Comparison of ENCODE assay signal across 7 cellular contexts in the genomic region with DNA sequence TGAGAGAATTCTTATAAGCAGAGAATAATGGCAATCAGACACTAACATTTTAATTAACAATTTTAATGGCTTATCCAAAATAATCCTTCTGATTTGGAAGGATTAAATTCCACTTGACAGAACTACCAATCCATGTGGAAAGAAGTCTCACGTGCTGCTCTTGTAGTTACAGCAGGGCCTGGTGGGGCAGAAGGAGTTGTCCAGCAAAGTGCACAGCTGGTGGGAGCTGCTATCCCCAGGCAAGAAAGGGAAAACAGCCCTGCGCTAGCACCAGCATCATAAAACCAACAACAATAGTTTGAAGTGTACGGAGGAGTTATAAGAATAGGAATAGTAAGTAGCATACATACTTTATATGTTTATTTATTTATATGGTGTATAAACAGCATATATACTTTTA.
"Had no signal": no experiment of that assay in that cellular context is flagged by ENCODE, and none has a peak within 500 bp of the region (broad histone marks: within the 10 kb centered on the region; RNA-seq: fewer than 3 reads in every experiment).

No MANE protein-coding gene starts in this region.

- H3K36me3 ChIP-seq: HAP-1 had no signal

- H3K9ac ChIP-seq: GM23248, KMS-11 had no signal

- H3K4me2 ChIP-seq: KMS-11 had no signal

- H3K4me3 ChIP-seq: GM23248, HAP-1 had no signal

- H3K27ac ChIP-seq: GM23248, KMS-11 had no signal

- H3K9me3 ChIP-seq: HAP-1 had no signal

- H2AFZ ChIP-seq: GM23248 had no signal

- DNase-seq: GM23248, GOT3, H7, HFFc6, KBM-7 had no signal
